ENCODE assay signal across 10 cellular contexts in genomic region chr1:211591980-211592493, GRCh38. TPM values are rescaled to one million over a fixed set of nuclear protein-coding genes. Genes with fewer than 3 reads are reported as not detected.
DNase-seq lines count a peak whose midpoint lies in the region; ATAC-seq and TF ChIP-seq lines count a peak whose summit lies in the region.
"Had no signal": no experiment of that assay in that cellular context is flagged by ENCODE, and none has a peak within 500 bp of the region (broad histone marks: within the 10 kb centered on the region; RNA-seq: fewer than 3 reads in every experiment).

No MANE protein-coding gene starts in this region.

- intact Hi-C loops in Right ventricle myocardium inferior (cut with DNase I): no loop called here
- intact Hi-C loops in left ventricle myocardium inferior (cut with micrococcal nuclease): no loop called here
- intact Hi-C loops in uterus (cut with DNase I; ENCODE audit: low total_unique reads): no loop called here

- H3K27ac ChIP-seq in left ventricle myocardium inferior (replicated peaks) (no peak overlapping the region), gastroesophageal sphincter (no peak overlapping the region), uterus (peak overlapping the region; percentile 45 to 62)

- no peak for DNase-seq in Right ventricle myocardium inferior (ENCODE audit: missing footprints)
- no peak for DNase-seq in left ventricle myocardium inferior
- DNase-seq in adipocyte (ENCODE audit: low read depth): peak; percentile 91
- no peak for DNase-seq in uterus
- no peak for DNase-seq in NCI-H187 (lab: John Stamatoyannopoulos, UW)
- DNase-seq: MV-4-11, T-helper 2 cell had no signal

- peak overlapping the region; percentile 42 for H3K9ac ChIP-seq in adipocyte (ENCODE audit: low read length)

- peak; percentile 53 for ATAC-seq in Right ventricle myocardium inferior
- ATAC-seq in gastroesophageal sphincter: peak; percentile 29
- ATAC-seq in HG02870 (IDR thresholded peaks at IDR 0.05; ENCODE audit: unreplicated experiment): no peak
- no peak for ATAC-seq in GM19023 (IDR thresholded peaks at IDR 0.05; ENCODE audit: unreplicated experiment)

- H3K4me1 ChIP-seq in left ventricle myocardium inferior (no peaks in the 10 kb centered on the region), adipocyte (ENCODE audit: control insufficient read depth, insufficient read depth, low read length) (peaks cover 33% of the 10 kb centered on the region), gastroesophageal sphincter (peaks cover 0 to 7% (median 6%) of the 10 kb centered on the region in 3 donors), uterus (peaks cover 0 to 4% of the 10 kb centered on the region in 2 donors)

- 40 to 54% methylated on average over 4 to 5 of the region's 5 CpGs for WGBS in gastroesophageal sphincter (ENCODE audit: low coverage in 1 of 2), 2 donors

- H3K4me3 ChIP-seq in left ventricle myocardium inferior (no peak overlapping the region), adipocyte (ENCODE audit: low read length) (peak overlapping the region; percentile 45), gastroesophageal sphincter (no peak overlapping the region), uterus (no peak overlapping the region)

- H3K27me3 ChIP-seq in left ventricle myocardium inferior (ENCODE audit: low read depth): no peaks in the 10 kb centered on the region
- H3K27me3 ChIP-seq in adipocyte (replicated peaks; ENCODE audit: control insufficient read depth, insufficient read depth, low read length): no peaks in the 10 kb centered on the region
- no peaks in the 10 kb centered on the region for H3K27me3 ChIP-seq in gastroesophageal sphincter
- H3K27me3 ChIP-seq in uterus: no peaks in the 10 kb centered on the region

- no peaks in the 10 kb centered on the region for H3K9me3 ChIP-seq in left ventricle myocardium inferior (replicated peaks)
- no peaks in the 10 kb centered on the region for H3K9me3 ChIP-seq in adipocyte (ENCODE audit: control insufficient read depth, low read length)
- H3K9me3 ChIP-seq in gastroesophageal sphincter: no peaks in the 10 kb centered on the region
- no peaks in the 10 kb centered on the region for H3K9me3 ChIP-seq in uterus

- TF ChIP-seq POLR2A in gastroesophageal sphincter (IDR thresholded peaks at IDR 0.05) (no peak), uterus (IDR thresholded peaks at IDR 0.05) (no peak)

- H3K36me3 ChIP-seq in left ventricle myocardium inferior (no peaks in the 10 kb centered on the region), adipocyte (ENCODE audit: control insufficient read depth, insufficient read depth, low read length, severe bottlenecking) (no peaks in the 10 kb centered on the region), gastroesophageal sphincter (no peaks in the 10 kb centered on the region), uterus (no peaks in the 10 kb centered on the region)

- no peak for TF ChIP-seq EP300 in gastroesophageal sphincter (IDR thresholded peaks at IDR 0.05)

- TF ChIP-seq CTCF in left ventricle myocardium inferior (IDR thresholded peaks at IDR 0.05; ENCODE audit: borderline replicate concordance) (no peak), gastroesophageal sphincter (IDR thresholded peaks at IDR 0.05) (no peak), uterus (IDR thresholded peaks at IDR 0.05) (no peak)

RNA-seq across cellular contexts. Expression of gene SLC30A1, which starts 13.1 kb away (rescaled TPM):
- total RNA-seq in Right ventricle myocardium inferior (11.5 TPM), left ventricle myocardium inferior (11.5 TPM), gastroesophageal sphincter (10 to 100 TPM; 10.1 to 17.3 (median 13.0) TPM), uterus (10 to 100 TPM; 12.8 to 44.7 (median 19.1) TPM)

Comparison
In these comparisons a context has a peak if more than half of its experiments do, and no peak if none do; other contexts are left out.
1. ATAC-seq: peak in Right ventricle myocardium inferior (single experiment) and gastroesophageal sphincter (single experiment); none in HG02870 (single experiment) and GM19023 (single experiment).
2. H3K27ac ChIP-seq: peak in uterus (2 of 2); none in left ventricle myocardium inferior (single experiment) and gastroesophageal sphincter (0 of 4).